In the genomic region with DNA sequence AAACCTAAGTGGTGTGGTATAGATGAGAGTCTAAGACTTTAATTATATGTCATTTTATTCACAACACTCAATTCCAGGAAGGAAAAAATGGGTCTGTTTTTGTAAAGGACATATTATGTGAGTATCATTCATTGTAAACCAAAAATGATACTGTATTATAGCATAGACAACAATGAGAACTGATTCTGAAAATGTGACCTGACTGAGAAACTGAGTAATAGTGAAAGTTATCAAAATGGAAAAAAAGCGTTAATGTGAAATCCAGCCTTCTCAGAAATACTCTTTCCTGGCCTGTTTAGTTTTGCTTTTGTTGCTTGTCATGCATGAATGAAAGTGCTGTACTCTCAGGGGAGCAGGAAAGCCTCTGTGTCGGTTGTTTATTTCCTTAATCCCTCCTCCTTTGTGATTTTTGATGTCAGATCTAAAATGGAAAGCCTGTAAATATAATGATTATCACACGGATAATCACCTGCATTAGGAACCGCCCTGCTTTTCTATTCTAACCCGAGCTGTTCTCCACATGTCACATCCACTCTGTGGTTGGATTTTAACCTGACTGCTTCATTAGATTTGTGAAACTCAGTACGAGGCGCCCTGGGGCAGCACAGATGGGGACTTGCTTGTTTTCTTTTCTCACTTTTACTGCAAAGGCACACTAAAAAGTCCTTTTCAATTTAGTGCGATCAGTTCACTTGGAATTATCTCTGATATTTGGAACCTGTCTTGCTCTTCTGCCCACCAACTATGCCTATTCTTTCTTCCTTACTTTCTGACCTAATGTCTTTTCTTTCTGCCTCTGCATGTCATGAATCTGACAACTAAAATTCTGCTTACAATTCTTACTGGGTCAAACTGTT, we compare ENCODE assay signal across 8 cellular contexts.
DNase-seq lines count a peak whose midpoint lies in the region; ATAC-seq and TF ChIP-seq lines count a peak whose summit lies in the region.

No MANE protein-coding gene starts in this region.

- ATAC-seq in left cardiac atrium: no peak
- peak; percentile 47 for ATAC-seq in HG03060 (IDR thresholded peaks at IDR 0.05; ENCODE audit: low read depth, unreplicated experiment)

- no peaks in the 10 kb centered on the region for H3K27me3 Mint-ChIP-seq in activated naive CD8-positive, alpha-beta T cell treated with anti-CD3 and anti-CD28 coated beads for 36 hours

- peak overlapping the region; percentile 79 for H3K4me3 Mint-ChIP-seq in activated naive CD8-positive, alpha-beta T cell treated with anti-CD3 and anti-CD28 coated beads for 36 hours

- peaks cover 10% of the 10 kb centered on the region for H3K9me3 Mint-ChIP-seq in activated naive CD8-positive, alpha-beta T cell treated with anti-CD3 and anti-CD28 coated beads for 36 hours

- H3K9me3 ChIP-seq in left ventricle myocardium inferior (replicated peaks): peaks cover 4% of the 10 kb centered on the region

- H3K27me3 ChIP-seq in left ventricle myocardium inferior (ENCODE audit: low read depth): no peaks in the 10 kb centered on the region

- no peak for TF ChIP-seq CTCF in left ventricle myocardium inferior (IDR thresholded peaks at IDR 0.05; ENCODE audit: borderline replicate concordance)

- peak overlapping the region; percentile 94 for H3K27ac Mint-ChIP-seq in activated naive CD8-positive, alpha-beta T cell treated with anti-CD3 and anti-CD28 coated beads for 36 hours

- H3K27ac ChIP-seq in left ventricle myocardium inferior (replicated peaks): peak overlapping the region; percentile 81

- H3K36me3 ChIP-seq in left ventricle myocardium inferior: no peaks in the 10 kb centered on the region

- no peak for DNase-seq in left ventricle myocardium inferior
- no peak for DNase-seq in left cardiac atrium
- DNase-seq in NCI-H82 (lab: John Stamatoyannopoulos, UW): peak; percentile 79
- peak; percentile 53 for DNase-seq in activated naive CD8-positive, alpha-beta T cell treated with anti-CD3 and anti-CD28 coated beads for 36 hours
- peak; percentile 73 for DNase-seq in left kidney (ENCODE audit: low read depth, low spot score)
- DNase-seq in stimulated activated CD8-positive, alpha-beta memory T cell treated with anti-CD3 and anti-CD28 coated beads, Interleukin-12 subunit alpha, Interleukin-12 subunit beta, amount 100 ng/mL, for 24 hours (ENCODE audit: extremely low read depth): peak; percentile 11
- no peak for DNase-seq in posterior vena cava (ENCODE audit: low spot score)

- H3K36me3 Mint-ChIP-seq in activated naive CD8-positive, alpha-beta T cell treated with anti-CD3 and anti-CD28 coated beads for 36 hours: peaks cover 28% of the 10 kb centered on the region

- H3K4me1 Mint-ChIP-seq in activated naive CD8-positive, alpha-beta T cell treated with anti-CD3 and anti-CD28 coated beads for 36 hours: peaks cover 64% of the 10 kb centered on the region

- peak overlapping the region; percentile 46 for H3K4me3 ChIP-seq in left ventricle myocardium inferior

- intact Hi-C loops in left ventricle myocardium inferior (cut with micrococcal nuclease) (no loop called here), left cardiac atrium (cut with DNase I) (no loop called here), posterior vena cava (cut with DNase I) (loop anchor here in 1 of 2 donors (10.0 kb wide), 1 partner anchor 239 kb away; the partner anchor contains the start of gene KAT6B)

- H3K4me1 ChIP-seq in left ventricle myocardium inferior: peaks cover 58% of the 10 kb centered on the region

Comparison
In these comparisons a context has a peak if more than half of its experiments do, and no peak if none do; other contexts are left out.
1. DNase-seq: peak in NCI-H82 (single experiment), activated naive CD8-positive, alpha-beta T cell treated with anti-CD3 and anti-CD28 coated beads for 36 hours (single experiment), left kidney (single experiment) and stimulated activated CD8-positive, alpha-beta memory T cell treated with anti-CD3 and anti-CD28 coated beads, Interleukin-12 subunit alpha, Interleukin-12 subunit beta, amount 100 ng/mL, for 24 hours (single experiment); none in left ventricle myocardium inferior (single experiment), left cardiac atrium (single experiment) and posterior vena cava (single experiment).